Comparison of ENCODE assay signal across 15 cellular contexts in the genomic region with DNA sequence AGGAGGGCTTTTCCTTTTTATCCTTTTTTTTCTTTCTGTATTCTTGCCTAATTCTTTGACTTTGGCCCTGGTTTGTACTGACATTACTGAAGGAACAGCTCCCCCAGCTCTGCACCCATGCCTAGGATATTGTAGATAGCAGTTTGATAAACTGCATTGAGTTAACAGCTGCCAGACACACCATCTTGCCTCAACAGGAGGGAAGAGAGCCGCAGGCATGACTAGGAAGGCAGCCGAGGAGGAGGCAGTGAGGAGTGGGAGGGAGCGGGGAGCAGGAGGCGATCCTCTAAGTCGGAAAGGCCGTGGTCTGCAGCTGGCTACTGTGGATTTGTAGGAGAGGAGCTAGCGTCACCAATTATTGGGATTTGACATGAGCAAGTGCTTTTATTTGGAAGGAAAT. TPM values are rescaled to one million over a fixed set of nuclear protein-coding genes. Genes with fewer than 3 reads are reported as not detected.
"Had no signal": no experiment of that assay in that cellular context is flagged by ENCODE, and none has a peak within 500 bp of the region (broad histone marks: within the 10 kb centered on the region; RNA-seq: fewer than 3 reads in every experiment).

No MANE protein-coding gene starts in this region.

- ATAC-seq: activated CD4-positive, alpha-beta T cell treated with anti-CD3 and anti-CD28 coated beads for 36 hours; activated T-cell treated with anti-CD3 and anti-CD28 coated beads, Interleukin-2, amount 50 U/mL, for 72 hours; gastrocnemius medialis had no signal

- H3K9me3 ChIP-seq: gastrocnemius medialis, right atrium auricular region had no signal

- DNase-seq: activated CD4-positive, alpha-beta memory T cell treated with anti-CD3 and anti-CD28 coated beads, Interleukin-2, amount 10 ng/mL, durations not matched to agents 7 days and 5 days; activated CD4-positive, alpha-beta T cell treated with anti-CD3 and anti-CD28 coated beads for 36 hours; activated CD8-positive, alpha-beta memory T cell treated with anti-CD3 and anti-CD28 coated beads, Interleukin-2, amount 50 U/mL, for 4 hours; activated gamma-delta T cell treated with Interleukin-2 at 50 U/mL for 16 hours; activated naive CD8-positive, alpha-beta T cell treated with anti-CD3 and anti-CD28 coated beads, Interleukin-2, amount 10 ng/mL, durations not matched to agents 7 days and 5 days; activated T-cell treated with anti-CD3 and anti-CD28 coated beads, Interleukin-2, amount 50 U/mL, for 72 hours; effector memory CD4-positive, alpha-beta T cell; gastrocnemius medialis; naive B cell; substantia nigra; SW 1271 had no signal

- H3K4me1 ChIP-seq: gastrocnemius medialis had no signal

- H3K27ac ChIP-seq: coronary artery, gastrocnemius medialis, right atrium auricular region, VCaP had no signal

- H3K27me3 ChIP-seq: gastrocnemius medialis, right atrium auricular region had no signal

- H3K36me3 ChIP-seq: gastrocnemius medialis, right atrium auricular region had no signal

- H3K4me3 ChIP-seq: coronary artery, gastrocnemius medialis, right atrium auricular region, skin epidermis had no signal

RNA-seq across cellular contexts. Expression of gene FMOD, which starts 9.8 kb away (rescaled TPM):
- total RNA-seq: activated naive CD8-positive, alpha-beta T cell treated with anti-CD3 and anti-CD28 coated beads, Interleukin-2, amount 10 ng/mL, durations not matched to agents 7 days and 5 days had no signal
